14 cellular contexts compared by ENCODE assay signal in the genomic region with DNA sequence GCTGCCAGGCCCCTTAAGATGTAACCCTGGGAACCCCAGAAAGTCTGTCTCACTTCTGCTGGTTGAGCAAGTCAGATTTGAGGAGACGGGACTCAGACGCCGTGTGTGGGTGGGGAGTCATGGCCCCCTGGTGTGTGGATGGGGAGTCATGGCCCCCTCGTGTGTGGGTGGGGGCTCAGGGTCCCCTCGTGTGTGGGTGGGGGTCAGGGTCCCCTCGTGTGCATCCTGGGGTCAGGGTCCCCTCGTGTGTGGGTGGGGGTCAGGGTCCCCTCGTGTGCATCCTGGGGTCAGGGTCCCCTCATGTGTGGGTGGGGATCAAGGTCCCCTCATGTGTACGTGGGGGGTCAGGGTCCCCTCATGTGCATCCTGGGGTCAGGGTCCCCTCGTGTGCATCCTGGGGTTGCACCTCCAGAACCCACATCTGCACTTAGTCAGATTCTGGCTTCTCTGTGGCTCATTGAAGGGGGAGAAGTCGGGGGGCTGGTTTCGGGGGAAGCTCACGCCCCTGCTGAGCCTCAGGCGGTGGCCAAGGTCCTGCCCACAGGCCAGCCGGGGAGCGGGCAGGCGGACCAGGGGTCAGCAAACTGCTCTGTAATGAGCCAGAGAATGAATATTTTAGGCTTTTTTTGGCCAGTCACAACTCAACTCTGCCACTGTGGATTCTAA. TPM values are rescaled to one million over a fixed set of nuclear protein-coding genes. Genes with fewer than 3 reads are reported as not detected.
A peak's percentile ranks its signal among the peaks of the same experiment; 100 is the strongest.
DNase-seq lines count a peak whose midpoint lies in the region; ATAC-seq and TF ChIP-seq lines count a peak whose summit lies in the region.
"Had no signal": no experiment of that assay in that cellular context is flagged by ENCODE, and none has a peak within 500 bp of the region (broad histone marks: within the 10 kb centered on the region; RNA-seq: fewer than 3 reads in every experiment).

No MANE protein-coding gene starts in this region.

- WGBS in psoas muscle, 3 donors = 57 to 72% (median 58%) methylated on average over 16 to 17 of the region's 17 CpGs

- TF ChIP-seq CTCF in RWPE2 (IDR thresholded peaks at IDR 0.05; ENCODE audit: poor library complexity, severe bottlenecking) (no peak), right atrium auricular region (IDR thresholded peaks at IDR 0.05) (no peak), psoas muscle (IDR thresholded peaks at IDR 0.05) (no peak)

- no peaks in the 10 kb centered on the region for H3K9me3 ChIP-seq in RWPE2 (ENCODE audit: severe bottlenecking)
- H3K9me3 ChIP-seq in right atrium auricular region = no peaks in the 10 kb centered on the region
- no peaks in the 10 kb centered on the region for H3K9me3 ChIP-seq in psoas muscle

- DNase-seq in A172 (ENCODE audit: low spot score) (peak; percentile 70), RWPE2 (ENCODE audit: low spot score) (peak; percentile 37), right atrium auricular region (ENCODE audit: low spot score) (no peak), psoas muscle (no peak), NCI-H146 treated with DMSO at 0.1 percent for 48 hours (lab: John Stamatoyannopoulos, UW; ENCODE audit: unreplicated experiment) (no peak), NCI-H1930 (lab: John Stamatoyannopoulos, UW) (no peak), NCI-H446 treated with DMSO at 0.1 percent for 48 hours (lab: John Stamatoyannopoulos, UW) (no peak)
- DNase-seq: activated CD4-positive, CD25-positive, alpha-beta regulatory T cell treated with anti-CD3 and anti-CD28 coated beads, Interleukin-2, amount 50 U/mL, for 72 hours; activated T-cell treated with anti-CD3 and anti-CD28 coated beads for 4 hours; foreskin keratinocyte; islet precursor cell; natural killer cell; SW 1271 had no signal

- H3K27ac ChIP-seq in RWPE2 (ENCODE audit: poor library complexity, severe bottlenecking) (no peak overlapping the region), right atrium auricular region (peak overlapping the region; percentile 80 to 85), psoas muscle (peak overlapping the region; percentile 84)
- H3K27ac ChIP-seq: foreskin keratinocyte had no signal

- no peak for ATAC-seq in RWPE2 (ENCODE audit: low read depth)
- no peak for ATAC-seq in psoas muscle
- no peak for ATAC-seq in HG03520 (IDR thresholded peaks at IDR 0.05; ENCODE audit: unreplicated experiment)
- ATAC-seq: foreskin keratinocyte, natural killer cell had no signal

- intact Hi-C loops in psoas muscle (cut with DNase I) = no loop called here

- H3K36me3 ChIP-seq in RWPE2 (ENCODE audit: low read depth) (no peaks in the 10 kb centered on the region), right atrium auricular region (no peaks in the 10 kb centered on the region), psoas muscle (ENCODE audit: insufficient read depth in 1 of 2, low read depth in 1 of 2) (no peaks in the 10 kb centered on the region)

- no peak overlapping the region for H3K4me3 ChIP-seq in RWPE2 (ENCODE audit: severe bottlenecking)
- no peak overlapping the region for H3K4me3 ChIP-seq in right atrium auricular region
- H3K4me3 ChIP-seq in psoas muscle = no peak overlapping the region

- H3K4me1 ChIP-seq in RWPE2 (ENCODE audit: insufficient read depth, poor library complexity, severe bottlenecking) (no peaks in the 10 kb centered on the region), right atrium auricular region (peaks cover 0 to 72% of the 10 kb centered on the region in 2 donors), psoas muscle (peaks cover 12% of the 10 kb centered on the region)
- H3K4me1 ChIP-seq: foreskin keratinocyte had no signal

- H3K27me3 ChIP-seq in RWPE2 (ENCODE audit: insufficient read depth, poor library complexity, severe bottlenecking) = no peaks in the 10 kb centered on the region
- no peaks in the 10 kb centered on the region for H3K27me3 ChIP-seq in right atrium auricular region
- peaks cover 0 to 36% (median 5%) of the 10 kb centered on the region in 3 donors for H3K27me3 ChIP-seq in psoas muscle (ENCODE audit: insufficient read depth in 3 of 3, low read length in 2 of 3)

RNA-seq across cellular contexts. Expression of gene POFUT2, which starts 33.4 kb away (rescaled TPM):
- total RNA-seq in A172 (2014; rRNA removed; shearing (Covaris generic)) = 31.0 and 31.9 TPM in 2 replicates
- 10 to 100 TPM in 1 of 2 donors, 1 to 10 TPM in 1; 5.8 to 12.0 TPM for total RNA-seq in right atrium auricular region
- total RNA-seq in psoas muscle = 10 to 100 TPM in 2 of 4 donors, 1 to 10 TPM in 2; 5.6 to 13.9 (median 9.4) TPM
- polyA plus RNA-seq in psoas muscle = 10 to 100 TPM in 2 of 3 donors, 1 to 10 TPM in 1; 8.3 to 13.1 (median 10.8) TPM

Comparison
In these comparisons a context has a peak if more than half of its experiments do, and no peak if none do; other contexts are left out.
1. DNase-seq: peak in A172 (single experiment) and RWPE2 (single experiment); none in right atrium auricular region (single experiment), psoas muscle (0 of 2), NCI-H146 treated with DMSO at 0.1 percent for 48 hours (single experiment), NCI-H1930 (0 of 2) and NCI-H446 treated with DMSO at 0.1 percent for 48 hours (single experiment).